ENCODE assay signal across 8 cellular contexts in the genomic region with DNA sequence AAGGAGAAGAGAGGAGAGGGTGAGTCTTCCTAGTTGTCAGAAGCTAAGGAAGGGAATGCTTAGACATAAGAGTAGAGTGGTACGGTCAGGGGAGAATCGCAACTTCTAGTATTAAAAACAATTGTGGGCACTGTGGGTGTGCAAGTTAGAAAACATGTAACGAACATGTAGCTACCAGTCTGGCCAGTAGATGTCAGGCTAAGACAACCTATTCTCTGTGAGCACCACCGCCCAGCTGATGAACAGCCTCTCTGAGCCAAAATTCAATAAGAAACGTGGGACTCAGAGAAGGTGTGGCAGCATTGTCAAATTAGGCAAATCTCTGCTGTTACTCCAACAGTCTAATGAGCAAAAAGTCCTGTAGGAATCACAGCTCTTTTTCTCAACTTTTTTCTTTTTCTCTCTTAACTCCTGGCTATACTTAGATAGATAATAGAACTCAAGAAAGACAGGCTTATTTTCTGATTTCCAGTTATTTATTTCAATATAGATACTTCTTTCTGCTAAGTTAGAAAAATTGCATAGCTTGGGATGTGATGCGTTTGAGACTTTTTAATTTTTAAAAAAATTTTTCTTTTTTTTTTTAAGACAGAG.
A peak's percentile ranks its signal among the peaks of the same experiment; 100 is the strongest.
DNase-seq lines count a peak whose midpoint lies in the region; ATAC-seq and TF ChIP-seq lines count a peak whose summit lies in the region.

No MANE protein-coding gene starts in this region.

- H3K9me3 Mint-ChIP-seq in GM23338, result no peaks in the 10 kb centered on the region

- no peaks in the 10 kb centered on the region for H3K4me1 ChIP-seq in GM23338 (ENCODE audit: insufficient read depth)

- no peaks in the 10 kb centered on the region for H3K9me3 ChIP-seq in SU-DHL-6 (ENCODE audit: insufficient read depth, low read length)

- H3K36me3 ChIP-seq in GM23338 (ENCODE audit: insufficient read depth) (no peaks in the 10 kb centered on the region), SU-DHL-6 (ENCODE audit: low read length) (no peaks in the 10 kb centered on the region)

- H3K4me3 ChIP-seq in GM23338 (no peak overlapping the region), SU-DHL-6 (ENCODE audit: insufficient read depth, low read length, poor library complexity, severe bottlenecking) (no peak overlapping the region)

- peaks cover 10% of the 10 kb centered on the region for H3K4me1 Mint-ChIP-seq in GM23338

- H2AFZ ChIP-seq in GM23338, result no peak overlapping the region
- no peak overlapping the region for H2AFZ ChIP-seq in SU-DHL-6 (ENCODE audit: low read depth, low read length, severe bottlenecking)

- TF ChIP-seq CTCF in GM23338 (conservative IDR thresholded peaks at IDR 0.05; ENCODE audit: low read depth in 2 of 2), result peak; percentile 87 to 93
- peak; percentile 56 for TF ChIP-seq CTCF in SU-DHL-6 (IDR thresholded peaks at IDR 0.05; ENCODE audit: insufficient read depth, low read length, poor library complexity, severe bottlenecking)

- H3K27me3 Mint-ChIP-seq in GM23338 (ENCODE audit: insufficient read depth, low read depth, poor library complexity), result no peaks in the 10 kb centered on the region

- no peak overlapping the region for H3K27ac Mint-ChIP-seq in GM23338

- H3K4me2 ChIP-seq in GM23338, result no peak overlapping the region
- H3K4me2 ChIP-seq in SU-DHL-6 (ENCODE audit: low read depth, low read length, poor library complexity, severe bottlenecking), result no peak overlapping the region

- H3K27me3 ChIP-seq in GM23338 (ENCODE audit: insufficient read depth) (no peaks in the 10 kb centered on the region), SU-DHL-6 (ENCODE audit: low read length) (no peaks in the 10 kb centered on the region)

- no peaks in the 10 kb centered on the region for H3K36me3 Mint-ChIP-seq in GM23338 (ENCODE audit: low read depth)

- H3F3A ChIP-seq in GM23338 (replicated peaks; ENCODE audit: low read depth) (no peaks in the 10 kb centered on the region), SU-DHL-6 (ENCODE audit: insufficient read depth) (no peaks in the 10 kb centered on the region)

- H4K20me1 ChIP-seq in GM23338 (replicated peaks; ENCODE audit: insufficient read depth) (no peaks in the 10 kb centered on the region), SU-DHL-6 (ENCODE audit: low read depth, low read length) (no peaks in the 10 kb centered on the region)

- H3K9me2 ChIP-seq in GM23338 (ENCODE audit: insufficient read depth) (no peaks in the 10 kb centered on the region), SU-DHL-6 (replicated peaks; ENCODE audit: insufficient read depth, low read length) (no peaks in the 10 kb centered on the region)

- ATAC-seq in GM23338 (peak; percentile 76), HG03457 (IDR thresholded peaks at IDR 0.05; ENCODE audit: unreplicated experiment) (no peak)

- DNase-seq in DMS114 treated with DMSO at 0.1 percent for 48 hours (lab: John Stamatoyannopoulos, UW; ENCODE audit: unreplicated experiment) (peak; percentile 39), GM23338 (ENCODE audit: low spot score) (peak; percentile 88), NCI-H1092 (lab: John Stamatoyannopoulos, UW) (peak; percentile 66), cardiac septum (ENCODE audit: low spot score) (peak; percentile 44), putamen (ENCODE audit: low spot score) (peak; percentile 77)
- peak; percentile 44 for DNase-seq in activated naive CD8-positive, alpha-beta T cell treated with anti-CD3 and anti-CD28 coated beads, Interleukin-2, amount 50 U/mL, for 16 hours (ENCODE audit: low read depth, low spot score)

- H3K4me3 Mint-ChIP-seq in GM23338, result no peak overlapping the region

- H3K27ac ChIP-seq in GM23338 (ENCODE audit: low read depth), result no peak overlapping the region
- no peak overlapping the region for H3K27ac ChIP-seq in SU-DHL-6 (ENCODE audit: low read depth, low read length)

- H3K79me2 ChIP-seq in GM23338 (replicated peaks; ENCODE audit: insufficient read depth) (no peaks in the 10 kb centered on the region), SU-DHL-6 (ENCODE audit: insufficient read depth, low read length) (no peaks in the 10 kb centered on the region)

- intact Hi-C loops in cardiac septum (cut with DNase I), result loop anchor here (2.0 to 10.0 kb wide), 4 partner anchors 297 to 999 kb away; partner anchors contain the start of gene URAD

- no peak overlapping the region for H3K9ac ChIP-seq in SU-DHL-6 (ENCODE audit: low read length)

TF ChIP-seq in GM23338, 12 proteins besides CTCF, POLR2A, EP300 and RAD21:
- TF ChIP-seq NANOG (IDR thresholded peaks at IDR 0.05; ENCODE audit: borderline replicate concordance) (no peak), ZNF331 (CRISPR knock-in tag; IDR thresholded peaks at IDR 0.05; ENCODE audit: low read depth) (no peak), CREB1 (CRISPR knock-in tag; IDR thresholded peaks at IDR 0.05; ENCODE audit: low read depth) (no peak), EZH2phosphoT487 (IDR thresholded peaks at IDR 0.05; ENCODE audit: unreplicated experiment) (no peak), EZH2 (IDR thresholded peaks at IDR 0.05; ENCODE audit: low read depth, unreplicated experiment) (no peak)
